In the genomic region with DNA sequence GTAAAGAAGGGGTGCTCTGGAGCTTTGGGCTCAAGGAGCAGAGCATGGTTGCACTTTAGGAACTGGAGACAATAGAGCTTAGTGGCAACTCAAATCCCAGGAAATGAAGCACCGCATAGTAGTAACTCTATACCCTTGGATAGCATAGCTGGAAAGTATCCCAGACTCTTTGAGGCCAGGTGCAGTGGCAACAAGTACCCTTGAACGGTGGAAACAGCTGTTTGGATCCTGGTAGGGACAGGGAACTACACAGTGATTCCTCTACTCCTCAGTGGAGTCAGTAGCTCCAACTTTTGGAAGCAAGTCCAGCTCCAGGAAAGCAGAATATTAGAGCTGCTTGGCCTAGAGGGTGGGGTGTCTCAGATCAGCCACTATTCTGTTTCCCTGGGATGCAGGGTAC, we compare ENCODE assay signal across 13 cellular contexts.
"Had no signal": no experiment of that assay in that cellular context is flagged by ENCODE, and none has a peak within 500 bp of the region (broad histone marks: within the 10 kb centered on the region; RNA-seq: fewer than 3 reads in every experiment).

No MANE protein-coding gene starts in this region.

- ATAC-seq: activated CD8-positive, alpha-beta memory T cell treated with anti-CD3 and anti-CD28 coated beads, Interleukin-2, amount 10 ng/mL, durations not matched to agents 7 days and 5 days; effector memory CD8-positive, alpha-beta T cell; left cardiac atrium; mucosa of descending colon; stimulated activated naive B cell treated with anti-CD40 and anti-IgM and Interleukin-4, amounts not matched to agents 10 μg/mL and 1 μg/mL and 100 μg/mL, for 72 hours had no signal

- DNase-seq: activated B cell treated with CpG ODN at 0.5 μM for 24 hours; activated CD4-positive, alpha-beta memory T cell treated with anti-CD3 and anti-CD28 coated beads, Interleukin-2, amount 10 ng/mL, durations not matched to agents 7 days and 5 days; activated CD4-positive, alpha-beta T cell treated with anti-CD3 and anti-CD28 coated beads for 48 hours; activated CD8-positive, alpha-beta memory T cell treated with anti-CD3 and anti-CD28 coated beads, Interleukin-2, amount 10 ng/mL, durations not matched to agents 7 days and 5 days; activated naive CD8-positive, alpha-beta T cell treated with anti-CD3 and anti-CD28 coated beads for 36 hours; amniotic stem cell; effector memory CD8-positive, alpha-beta T cell; left cardiac atrium; mesenchymal stem cell; mucosa of descending colon; naive B cell; stimulated activated naive B cell treated with anti-CD40 and anti-IgM and Interleukin-4, amounts not matched to agents 10 μg/mL and 1 μg/mL and 100 μg/mL, for 72 hours; thyroid gland had no signal
